In the genomic region with DNA sequence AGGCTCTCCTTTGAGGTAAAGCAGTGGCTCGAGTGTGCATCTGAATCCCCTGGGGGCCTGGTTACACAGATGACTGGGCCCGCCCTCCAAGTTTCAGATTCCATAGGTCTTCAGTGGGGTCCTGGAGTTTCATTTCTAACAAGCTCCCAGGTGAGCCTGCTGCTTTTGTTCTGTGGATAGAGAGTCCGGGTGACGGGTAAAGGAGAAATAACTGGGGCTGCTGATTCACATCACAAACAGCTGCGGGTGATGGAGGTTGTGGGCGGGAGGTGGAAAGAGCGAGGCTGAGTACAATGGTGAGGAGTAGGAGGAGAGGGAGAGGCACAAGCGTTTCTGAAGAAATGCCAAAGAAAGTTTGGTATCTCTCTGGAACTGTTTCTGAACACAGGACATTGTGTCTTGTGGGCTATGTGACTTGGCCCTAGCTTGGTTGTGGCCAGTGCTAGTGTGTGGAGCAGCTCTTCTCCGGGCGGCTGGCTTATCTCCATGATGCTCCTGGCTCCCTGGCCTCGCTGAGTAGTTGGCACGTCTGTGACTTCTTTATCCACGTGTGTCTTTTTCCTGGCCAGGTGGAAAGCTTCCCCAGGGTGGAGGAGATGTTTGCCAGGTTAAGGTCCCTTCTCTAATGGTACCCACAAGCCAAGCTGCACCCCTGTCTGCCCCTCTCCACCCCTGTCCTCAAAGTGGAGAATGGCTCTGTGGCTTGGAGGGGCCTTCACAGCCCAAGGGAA, we compare ENCODE assay signal across 9 cellular contexts.
DNase-seq lines count a peak whose midpoint lies in the region; TF ChIP-seq lines count a peak whose summit lies in the region.
"Had no signal": no experiment of that assay in that cellular context is flagged by ENCODE, and none has a peak within 500 bp of the region (broad histone marks: within the 10 kb centered on the region; RNA-seq: fewer than 3 reads in every experiment).

No MANE protein-coding gene starts in this region.

- CTCF ChIA-PET in activated CD4-positive, alpha-beta T cell treated with anti-CD3 and anti-CD28 coated beads, Interleukin-2, amount 10 ng/mL, durations not matched to agents 7 days and 5 days (lab: Charles Lee) = interaction anchor here (0.8 to 2.0 kb wide), 3 partner anchors 10 to 148 kb away, joined by 3 to 4 read pairs (median 3); no protein-coding TSS in a partner anchor

- intact Hi-C loops in activated CD4-positive, alpha-beta T cell treated with anti-CD3 and anti-CD28 coated beads, Interleukin-2, amount 10 ng/mL, durations not matched to agents 24 days and 14 days (cut with micrococcal nuclease) = loop anchor here (2.0 to 10.0 kb wide), 4 partner anchors 281 to 831 kb away; no protein-coding TSS in a partner anchor

- POLR2A ChIA-PET in activated CD4-positive, alpha-beta T cell treated with anti-CD3 and anti-CD28 coated beads, Interleukin-2, amount 10 ng/mL, durations not matched to agents 7 days and 5 days (lab: Charles Lee) = no interaction called here

- DNase-seq in activated CD4-positive, alpha-beta T cell treated with anti-CD3 and anti-CD28 coated beads for 4 hours = peak; percentile 12 to 15
- no peak for DNase-seq in activated CD4-positive, alpha-beta T cell treated with anti-CD3 and anti-CD28 coated beads, Interleukin-2, amount 10 ng/mL, durations not matched to agents 7 days and 5 days
- no peak for DNase-seq in activated CD4-positive, alpha-beta T cell treated with anti-CD3 and anti-CD28 coated beads, Interleukin-2, amount 10 ng/mL, durations not matched to agents 24 days and 14 days
- DNase-seq in iris pigment epithelial cell (ENCODE audit: low read depth) (peak; percentile 49), islet precursor cell (no peak), glutamatergic neuron (no peak), SHP77 treated with DMSO at 0.1 percent for 48 hours (lab: John Stamatoyannopoulos, UW) (no peak)
- DNase-seq in stimulated activated CD4-positive, alpha-beta T cell treated with anti-CD3 and anti-CD28 coated beads, TNF-alpha, amount 100 ng/mL, for 48 hours (ENCODE audit: low read depth in 3 of 3) = peak; percentile 41 to 64 (median 63)
- DNase-seq: effector CD4-positive, alpha-beta T cell had no signal

- no peaks in the 10 kb centered on the region for H3K27me3 Mint-ChIP-seq in activated CD4-positive, alpha-beta T cell treated with anti-CD3 and anti-CD28 coated beads, Interleukin-2, amount 10 ng/mL, durations not matched to agents 7 days and 5 days
- no peaks in the 10 kb centered on the region for H3K27me3 Mint-ChIP-seq in activated CD4-positive, alpha-beta T cell treated with anti-CD3 and anti-CD28 coated beads, Interleukin-2, amount 10 ng/mL, durations not matched to agents 24 days and 14 days
- H3K27me3 Mint-ChIP-seq in glutamatergic neuron (ENCODE audit: unreplicated experiment) = peaks cover 2% of the 10 kb centered on the region

- no peak overlapping the region for H3K27ac Mint-ChIP-seq in activated CD4-positive, alpha-beta T cell treated with anti-CD3 and anti-CD28 coated beads, Interleukin-2, amount 10 ng/mL, durations not matched to agents 7 days and 5 days
- H3K27ac Mint-ChIP-seq in activated CD4-positive, alpha-beta T cell treated with anti-CD3 and anti-CD28 coated beads, Interleukin-2, amount 10 ng/mL, durations not matched to agents 24 days and 14 days = peak overlapping the region; percentile 42
- no peak overlapping the region for H3K27ac Mint-ChIP-seq in glutamatergic neuron (ENCODE audit: unreplicated experiment)

- no peaks in the 10 kb centered on the region for H3K9me3 Mint-ChIP-seq in activated CD4-positive, alpha-beta T cell treated with anti-CD3 and anti-CD28 coated beads, Interleukin-2, amount 10 ng/mL, durations not matched to agents 7 days and 5 days
- H3K9me3 Mint-ChIP-seq in activated CD4-positive, alpha-beta T cell treated with anti-CD3 and anti-CD28 coated beads, Interleukin-2, amount 10 ng/mL, durations not matched to agents 24 days and 14 days = no peaks in the 10 kb centered on the region
- no peaks in the 10 kb centered on the region for H3K9me3 Mint-ChIP-seq in glutamatergic neuron (ENCODE audit: unreplicated experiment)

- TF ChIP-seq CTCF in glutamatergic neuron (IDR thresholded peaks at IDR 0.05; ENCODE audit: partially characterized antibody, unreplicated experiment) = no peak

- H3K4me3 Mint-ChIP-seq in activated CD4-positive, alpha-beta T cell treated with anti-CD3 and anti-CD28 coated beads, Interleukin-2, amount 10 ng/mL, durations not matched to agents 7 days and 5 days = no peak overlapping the region
- H3K4me3 Mint-ChIP-seq in activated CD4-positive, alpha-beta T cell treated with anti-CD3 and anti-CD28 coated beads, Interleukin-2, amount 10 ng/mL, durations not matched to agents 24 days and 14 days = peak overlapping the region; percentile 11
- no peak overlapping the region for H3K4me3 Mint-ChIP-seq in glutamatergic neuron (ENCODE audit: unreplicated experiment)

- no peaks in the 10 kb centered on the region for H3K36me3 Mint-ChIP-seq in activated CD4-positive, alpha-beta T cell treated with anti-CD3 and anti-CD28 coated beads, Interleukin-2, amount 10 ng/mL, durations not matched to agents 7 days and 5 days (ENCODE audit: low read depth)
- H3K36me3 Mint-ChIP-seq in activated CD4-positive, alpha-beta T cell treated with anti-CD3 and anti-CD28 coated beads, Interleukin-2, amount 10 ng/mL, durations not matched to agents 24 days and 14 days (ENCODE audit: low read depth) = no peaks in the 10 kb centered on the region
- H3K36me3 Mint-ChIP-seq in glutamatergic neuron (ENCODE audit: unreplicated experiment) = no peaks in the 10 kb centered on the region

- H3K4me1 Mint-ChIP-seq in activated CD4-positive, alpha-beta T cell treated with anti-CD3 and anti-CD28 coated beads, Interleukin-2, amount 10 ng/mL, durations not matched to agents 7 days and 5 days = peaks cover 5% of the 10 kb centered on the region
- H3K4me1 Mint-ChIP-seq in activated CD4-positive, alpha-beta T cell treated with anti-CD3 and anti-CD28 coated beads, Interleukin-2, amount 10 ng/mL, durations not matched to agents 24 days and 14 days = peaks cover 17% of the 10 kb centered on the region
- peaks cover 17% of the 10 kb centered on the region for H3K4me1 Mint-ChIP-seq in glutamatergic neuron (ENCODE audit: low read depth, unreplicated experiment)

Comparison
In these comparisons a context has a peak if more than half of its experiments do, and no peak if none do; other contexts are left out.
1. DNase-seq: peak in activated CD4-positive, alpha-beta T cell treated with anti-CD3 and anti-CD28 coated beads for 4 hours (2 of 2), iris pigment epithelial cell (single experiment) and stimulated activated CD4-positive, alpha-beta T cell treated with anti-CD3 and anti-CD28 coated beads, TNF-alpha, amount 100 ng/mL, for 48 hours (3 of 3); none in activated CD4-positive, alpha-beta T cell treated with anti-CD3 and anti-CD28 coated beads, Interleukin-2, amount 10 ng/mL, durations not matched to agents 7 days and 5 days (single experiment), activated CD4-positive, alpha-beta T cell treated with anti-CD3 and anti-CD28 coated beads, Interleukin-2, amount 10 ng/mL, durations not matched to agents 24 days and 14 days (single experiment), islet precursor cell (single experiment), glutamatergic neuron (single experiment) and SHP77 treated with DMSO at 0.1 percent for 48 hours (single experiment).